20 cellular contexts compared by ENCODE assay signal in genomic region chr2:73640537-73640936, GRCh38. TPM values are rescaled to one million over a fixed set of nuclear protein-coding genes. Genes with fewer than 3 reads are reported as not detected.
DNase-seq lines count a peak whose midpoint lies in the region; ATAC-seq and TF ChIP-seq lines count a peak whose summit lies in the region.
"Had no signal": no experiment of that assay in that cellular context is flagged by ENCODE, and none has a peak within 500 bp of the region (broad histone marks: within the 10 kb centered on the region; RNA-seq: fewer than 3 reads in every experiment).

No MANE protein-coding gene starts in this region.

- H3K36me3 Mint-ChIP-seq in Caco-2 (ENCODE audit: insufficient read depth, unreplicated experiment) = no peaks in the 10 kb centered on the region
- no peaks in the 10 kb centered on the region for H3K36me3 Mint-ChIP-seq in activated CD8-positive, alpha-beta T cell treated with anti-CD3 and anti-CD28 coated beads for 36 hours (ENCODE audit: low read depth)

- TF ChIP-seq RAD21 in liver (IDR thresholded peaks at IDR 0.05) = peak; percentile 23 to 37

- intact Hi-C loops in Right ventricle myocardium superior (cut with DNase I) = no loop called here
- intact Hi-C loops in left ventricle myocardium inferior (cut with micrococcal nuclease) = no loop called here
- intact Hi-C loops in transverse colon (cut with DNase I; ENCODE audit: low total_unique reads) = no loop called here
- intact Hi-C loops in Caco-2 (cut with micrococcal nuclease; ENCODE audit: unreplicated experiment) = no loop called here
- intact Hi-C loops in activated CD8-positive, alpha-beta T cell treated with anti-CD3 and anti-CD28 coated beads for 36 hours (cut with micrococcal nuclease) = no loop called here

- H3K27ac ChIP-seq in left ventricle myocardium inferior (replicated peaks) (no peak overlapping the region), liver (ENCODE audit: low read depth in 1 of 2, low read length in 2 of 2) (peak overlapping the region; percentile 88 to 91), transverse colon (peak overlapping the region in 3 of 4 donors; percentile 2 to 26 (median 3))
- H3K27ac ChIP-seq: cardiac muscle cell, gastroesophageal sphincter, KMS-11, ovary, vagina had no signal

- no peaks in the 10 kb centered on the region for H3K4me1 Mint-ChIP-seq in Caco-2 (ENCODE audit: low read depth, unreplicated experiment)
- H3K4me1 Mint-ChIP-seq in activated CD8-positive, alpha-beta T cell treated with anti-CD3 and anti-CD28 coated beads for 36 hours (ENCODE audit: low read depth) = no peaks in the 10 kb centered on the region

- H3K36me3 ChIP-seq in left ventricle myocardium inferior = no peaks in the 10 kb centered on the region
- no peaks in the 10 kb centered on the region for H3K36me3 ChIP-seq in liver (ENCODE audit: control insufficient read depth in 4 of 4, insufficient read depth in 3 of 4, low read depth in 1 of 4, low read length in 3 of 4)
- no peaks in the 10 kb centered on the region for H3K36me3 ChIP-seq in transverse colon
- H3K36me3 ChIP-seq in Caco-2 (ENCODE audit: control insufficient read depth, insufficient read depth, low read length) = no peaks in the 10 kb centered on the region
- H3K36me3 ChIP-seq: cardiac muscle cell, gastroesophageal sphincter, ovary, vagina had no signal

- H3K27me3 ChIP-seq in left ventricle myocardium inferior (ENCODE audit: low read depth) (peaks cover 9% of the 10 kb centered on the region), liver (ENCODE audit: control insufficient read depth in 4 of 4, insufficient read depth in 4 of 4, low read length in 3 of 4) (no peaks in the 10 kb centered on the region), transverse colon (no peaks in the 10 kb centered on the region), Caco-2 (replicated peaks; ENCODE audit: control insufficient read depth, insufficient read depth, low read length) (no peaks in the 10 kb centered on the region)
- H3K27me3 ChIP-seq: cardiac muscle cell, gastroesophageal sphincter, ovary, vagina had no signal

- H3K9me3 Mint-ChIP-seq in Caco-2 (ENCODE audit: unreplicated experiment) = peaks cover 12% of the 10 kb centered on the region
- H3K9me3 Mint-ChIP-seq in activated CD8-positive, alpha-beta T cell treated with anti-CD3 and anti-CD28 coated beads for 36 hours = peaks cover 9% of the 10 kb centered on the region
- H3K9me3 Mint-ChIP-seq: CD8-positive, alpha-beta T cell had no signal

- no peak for TF ChIP-seq EP300 in transverse colon (IDR thresholded peaks at IDR 0.05; ENCODE audit: low read depth)

- peak overlapping the region in 1 of 2 donors; percentile 39 for H3K9ac ChIP-seq in liver (ENCODE audit: low read depth in 1 of 2, low read length in 2 of 2)
- H3K9ac ChIP-seq: KMS-11 had no signal

- H3K9me3 ChIP-seq in left ventricle myocardium inferior (replicated peaks) (no peaks in the 10 kb centered on the region), liver (ENCODE audit: control insufficient read depth in 4 of 4, low read length in 3 of 4) (no peaks in the 10 kb centered on the region), transverse colon (no peaks in the 10 kb centered on the region), Caco-2 (no peaks in the 10 kb centered on the region)
- H3K9me3 ChIP-seq: gastroesophageal sphincter, ovary, vagina had no signal

- H3K27ac Mint-ChIP-seq in Caco-2 (ENCODE audit: unreplicated experiment) = no peak overlapping the region
- H3K27ac Mint-ChIP-seq in activated CD8-positive, alpha-beta T cell treated with anti-CD3 and anti-CD28 coated beads for 36 hours = no peak overlapping the region
- H3K27ac Mint-ChIP-seq: activated naive CD8-positive, alpha-beta T cell; CD8-positive, alpha-beta T cell had no signal

- H3K4me1 ChIP-seq in left ventricle myocardium inferior (no peaks in the 10 kb centered on the region), liver (ENCODE audit: control insufficient read depth in 4 of 4, insufficient read depth in 4 of 4, low read length in 3 of 4) (peaks cover 8 to 51% (median 35%) of the 10 kb centered on the region in 4 donors), transverse colon (peaks cover 0 to 36% (median 14%) of the 10 kb centered on the region in 4 donors), Caco-2 (no peaks in the 10 kb centered on the region)
- H3K4me1 ChIP-seq: gastroesophageal sphincter, vagina had no signal

- TF ChIP-seq POLR2A in transverse colon (IDR thresholded peaks at IDR 0.05) = no peak

- no peak overlapping the region for H3K4me3 Mint-ChIP-seq in Caco-2 (ENCODE audit: unreplicated experiment)
- no peak overlapping the region for H3K4me3 Mint-ChIP-seq in activated CD8-positive, alpha-beta T cell treated with anti-CD3 and anti-CD28 coated beads for 36 hours
- H3K4me3 Mint-ChIP-seq: activated naive CD8-positive, alpha-beta T cell; CD8-positive, alpha-beta T cell had no signal

- DNase-seq in Right ventricle myocardium superior = peak; percentile 42
- DNase-seq in left ventricle myocardium inferior = no peak
- peak; percentile 23 for DNase-seq in epithelial cell of esophagus (ENCODE audit: low read depth)
- DNase-seq in transverse colon = no peak
- no peak for DNase-seq in Caco-2
- no peak for DNase-seq in activated CD8-positive, alpha-beta T cell treated with anti-CD3 and anti-CD28 coated beads for 36 hours
- DNase-seq: activated T-cell treated with anti-CD3 and anti-CD28 coated beads, Interleukin-2, amount 50 U/mL, for 1 hour; CD8-positive, alpha-beta T cell; effector CD8-positive, alpha-beta T cell; NCI-H1436; ovary; stimulated activated CD4-positive, alpha-beta T cell treated with anti-CD3 and anti-CD28 coated beads, Interleukin-12 subunit alpha, Interleukin-12 subunit beta, amount 100 ng/mL, for 4 hours; stimulated activated naive CD8-positive, alpha-beta T cell treated with anti-CD3 and anti-CD28 coated beads, Interleukin-15, Interleukin-2, amounts not matched to agents 100 U/mL and 50 U/mL, for 24 hours had no signal

- 0% methylated on average over 1 of the region's 1 CpG for WGBS in liver
- 20 to 24% methylated on average over 1 of the region's 1 CpG for WGBS in transverse colon (ENCODE audit: low coverage in 1 of 2), 2 donors

- no TSS peak for BruUV-seq in Caco-2 (replicated peaks; lab: Mats Ljungman, UMichigan)

- in situ Hi-C loops in transverse colon (cut with MboI; ENCODE audit: low pct_ligation_motif_present in 1 of 4, low pct_unique_long_range_greater_than_20kb in 1 of 4, low sequenced_read_pairs in 3 of 4) = no loop called here

- POLR2A ChIA-PET in Caco-2 (lab: Charles Lee) = no interaction called here
- POLR2A ChIA-PET in activated CD8-positive, alpha-beta T cell treated with anti-CD3 and anti-CD28 coated beads for 36 hours (lab: Charles Lee) = no interaction called here

- ATAC-seq in Right ventricle myocardium superior (ENCODE audit: poor library complexity) (peak; percentile 60), HG03432 (IDR thresholded peaks at IDR 0.05; ENCODE audit: unreplicated experiment) (no peak)
- no peak for ATAC-seq in activated CD8-positive, alpha-beta T cell treated with anti-CD3 and anti-CD28 coated beads for 36 hours
- ATAC-seq: CD8-positive, alpha-beta T cell; gastroesophageal sphincter; stimulated activated naive CD8-positive, alpha-beta T cell treated with anti-CD3 and anti-CD28 coated beads, Interleukin-15, Interleukin-2, amounts not matched to agents 100 U/mL and 50 U/mL, for 24 hours had no signal

- peaks cover 2% of the 10 kb centered on the region for H3K27me3 Mint-ChIP-seq in Caco-2 (ENCODE audit: insufficient read depth, unreplicated experiment)
- peaks cover 4% of the 10 kb centered on the region for H3K27me3 Mint-ChIP-seq in activated CD8-positive, alpha-beta T cell treated with anti-CD3 and anti-CD28 coated beads for 36 hours

- TF ChIP-seq CTCF in left ventricle myocardium inferior (IDR thresholded peaks at IDR 0.05; ENCODE audit: borderline replicate concordance) (no peak), epithelial cell of esophagus (IDR thresholded peaks at IDR 0.05; ENCODE audit: insufficient read depth, low read depth, low read length, missing control alignments) (no peak), liver (IDR thresholded peaks at IDR 0.05; ENCODE audit: low read depth, low read length, missing input control) (no peak), transverse colon (IDR thresholded peaks at IDR 0.05) (no peak), Caco-2 (IDR thresholded peaks at IDR 0.05; ENCODE audit: insufficient read depth in 1 of 2, low read depth in 1 of 2, low read length in 1 of 2, severe bottlenecking in 1 of 2, unreplicated experiment in 1 of 2) (no peak)
- TF ChIP-seq CTCF in activated CD8-positive, alpha-beta T cell treated with anti-CD3 and anti-CD28 coated beads for 36 hours (IDR thresholded peaks at IDR 0.05) = no peak

- H3K4me3 ChIP-seq in left ventricle myocardium inferior = no peak overlapping the region
- no peak overlapping the region for H3K4me3 ChIP-seq in epithelial cell of esophagus (ENCODE audit: low read length)
- H3K4me3 ChIP-seq in liver (ENCODE audit: low read depth in 1 of 3, low read length in 3 of 3) = peak overlapping the region; percentile 16 to 74 (median 52)
- no peak overlapping the region for H3K4me3 ChIP-seq in transverse colon
- H3K4me3 ChIP-seq in Caco-2 (ENCODE audit: low read depth, low read length) = no peak overlapping the region
- H3K4me3 ChIP-seq: cardiac muscle cell, gastroesophageal sphincter, ovary, vagina had no signal

- CTCF ChIA-PET in Caco-2 (lab: Charles Lee) = no interaction called here
- CTCF ChIA-PET in activated CD8-positive, alpha-beta T cell treated with anti-CD3 and anti-CD28 coated beads for 36 hours (lab: Charles Lee) = interaction anchor here (1.5 kb wide), 1 partner anchor 50 kb away, joined by 3 read pairs; no protein-coding TSS in a partner anchor

RNA-seq across cellular contexts. Expression of gene NAT8, which starts 1.7 kb away (rescaled TPM):
- total RNA-seq in Right ventricle myocardium superior = not detected
- total RNA-seq in left ventricle myocardium inferior = not detected
- total RNA-seq in liver = 10 to 100 TPM; 10.7 to 27.6 TPM
- 10 to 100 TPM in 1 of 2 donors, 1 to 10 TPM in 1; 8.3 to 67.5 TPM for polyA plus RNA-seq in liver
- total RNA-seq in transverse colon = 1 to 10 TPM in 2 of 4 donors, not detected in 2; 1.2 to 4.6 TPM
- total RNA-seq in Caco-2 (2022) = not detected in 2 replicates
- total RNA-seq in activated CD8-positive, alpha-beta T cell treated with anti-CD3 and anti-CD28 coated beads for 36 hours = not detected
- total RNA-seq: cardiac muscle cell; CD8-positive, alpha-beta T cell; gastroesophageal sphincter; vagina had no signal
- polyA plus RNA-seq: cardiac muscle cell had no signal

Comparison
In these comparisons a context has a peak if more than half of its experiments do, and no peak if none do; other contexts are left out.
1. DNase-seq: peak in Right ventricle myocardium superior (single experiment) and epithelial cell of esophagus (single experiment); none in left ventricle myocardium inferior (single experiment), transverse colon (single experiment), Caco-2 (0 of 2) and activated CD8-positive, alpha-beta T cell treated with anti-CD3 and anti-CD28 coated beads for 36 hours (single experiment).
2. H3K4me3 ChIP-seq: peak in liver (3 of 3); none in left ventricle myocardium inferior (single experiment), epithelial cell of esophagus (single experiment), transverse colon (0 of 4) and Caco-2 (single experiment).